Comparison of ENCODE assay signal across 9 cellular contexts in the genomic region with DNA sequence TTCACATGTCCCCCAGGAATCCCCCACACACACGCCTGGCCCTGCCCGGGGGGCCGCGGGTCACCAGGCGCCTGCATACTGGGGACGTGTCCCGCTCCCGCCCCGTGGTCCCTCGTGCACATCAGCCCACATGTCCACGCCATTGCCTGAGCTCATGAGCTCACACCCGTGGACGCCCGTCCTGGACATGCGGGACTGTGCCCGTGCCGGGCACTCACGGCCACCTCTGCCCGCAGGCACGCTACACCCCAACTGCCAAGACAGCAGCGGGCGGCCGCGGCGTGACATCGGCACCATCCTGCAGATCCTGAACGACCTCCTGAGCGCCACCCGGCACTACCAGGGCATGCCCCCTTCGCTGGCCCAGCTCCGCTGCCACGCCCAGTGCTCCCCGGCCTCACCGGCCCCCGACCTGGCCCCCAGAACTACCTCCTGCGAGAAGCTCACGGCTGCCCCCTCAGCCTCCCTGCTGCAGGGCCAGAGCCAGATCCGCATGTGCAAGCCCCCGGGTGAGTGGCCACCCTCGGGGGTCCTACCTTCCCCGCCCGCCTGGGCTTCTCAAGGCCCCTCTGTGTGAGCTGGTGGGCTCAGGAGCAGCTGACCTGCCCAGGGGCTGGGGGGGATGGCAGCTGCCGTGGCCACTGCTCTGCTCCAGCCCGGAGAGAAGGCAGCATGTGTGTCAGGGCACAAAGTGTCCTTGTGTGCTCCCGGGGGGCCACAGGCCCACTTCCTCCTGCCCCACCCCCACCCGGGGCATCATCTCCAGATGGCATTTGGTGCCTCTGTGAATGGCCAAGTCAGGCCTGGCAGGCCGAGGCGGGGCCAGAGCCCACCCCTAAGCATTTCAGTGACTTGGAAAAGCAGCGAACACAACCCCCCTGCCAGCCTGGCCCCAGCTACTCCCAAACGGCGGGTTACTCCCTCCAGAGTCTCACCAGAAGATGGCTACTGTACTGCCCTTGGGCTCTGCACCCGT. TPM values are rescaled to one million over a fixed set of nuclear protein-coding genes. Genes with fewer than 3 reads are reported as not detected.
A peak's percentile ranks its signal among the peaks of the same experiment; 100 is the strongest.
DNase-seq lines count a peak whose midpoint lies in the region; ATAC-seq and TF ChIP-seq lines count a peak whose summit lies in the region.
"Had no signal": no experiment of that assay in that cellular context is flagged by ENCODE, and none has a peak within 500 bp of the region (broad histone marks: within the 10 kb centered on the region; RNA-seq: fewer than 3 reads in every experiment).

No MANE protein-coding gene starts in this region.

- H3K9me3 ChIP-seq in colonic mucosa (no peaks in the 10 kb centered on the region), transverse colon (no peaks in the 10 kb centered on the region)
- no peaks in the 10 kb centered on the region for H3K9me3 ChIP-seq in naive thymus-derived CD4-positive, alpha-beta T cell (ENCODE audit: control insufficient read depth in 2 of 3, low read length in 3 of 3)

- intact Hi-C loops in colonic mucosa (cut with DNase I) (no loop called here), transverse colon (cut with DNase I; ENCODE audit: low total_unique reads) (no loop called here)
- intact Hi-C loops in naive thymus-derived CD4-positive, alpha-beta T cell (cut with micrococcal nuclease), result no loop called here

- H3K4me1 ChIP-seq in colonic mucosa (peaks cover 30% of the 10 kb centered on the region), transverse colon (peaks cover 44 to 90% (median 82%) of the 10 kb centered on the region in 4 donors)
- peaks cover 45 to 64% of the 10 kb centered on the region in 2 donors for H3K4me1 ChIP-seq in naive thymus-derived CD4-positive, alpha-beta T cell (ENCODE audit: control insufficient read depth in 2 of 2, insufficient read depth in 2 of 2, low read length in 2 of 2)

- in situ Hi-C loops in transverse colon (cut with MboI; ENCODE audit: low pct_ligation_motif_present in 1 of 4, low pct_unique_long_range_greater_than_20kb in 1 of 4, low sequenced_read_pairs in 3 of 4), result no loop called here

- H3K9me3 Mint-ChIP-seq in activated T-cell treated with anti-CD3 and anti-CD28 coated beads, Interleukin-2, amount 50 U/mL, for 24 hours, result no peaks in the 10 kb centered on the region
- peaks cover 0 to 1% (median 0%) of the 10 kb centered on the region in 11 donors for H3K9me3 Mint-ChIP-seq in naive thymus-derived CD4-positive, alpha-beta T cell

- H3K27ac Mint-ChIP-seq in activated T-cell treated with anti-CD3 and anti-CD28 coated beads, Interleukin-2, amount 50 U/mL, for 24 hours, result peak overlapping the region; percentile 90
- peak overlapping the region in 5 of 9 donors; percentile 38 to 87 (median 69) for H3K27ac Mint-ChIP-seq in naive thymus-derived CD4-positive, alpha-beta T cell

- DNase-seq in activated T-cell treated with anti-CD3 and anti-CD28 coated beads, Interleukin-2, amount 50 U/mL, for 24 hours, result no peak
- DNase-seq in activated T-cell treated with anti-CD3 and anti-CD28 coated beads for 4 hours (no peak), colonic mucosa (no peak), transverse colon (peak; percentile 19), NCI-H345 treated with DMSO at 0.1 percent for 48 hours (lab: John Stamatoyannopoulos, UW; ENCODE audit: unreplicated experiment) (no peak), cerebellum (ENCODE audit: low spot score) (no peak)
- DNase-seq in naive thymus-derived CD4-positive, alpha-beta T cell, result no peak
- no peak for DNase-seq in stimulated activated CD8-positive, alpha-beta memory T cell treated with anti-CD3 and anti-CD28 coated beads, Interleukin-4, amount 100 ng/mL, for 48 hours
- DNase-seq: stimulated activated naive CD8-positive, alpha-beta T cell treated with anti-CD3 and anti-CD28 coated beads, Interleukin-15, Interleukin-2, amounts not matched to agents 100 U/mL and 50 U/mL, for 24 hours had no signal

- peak overlapping the region; percentile 99 for H3K27ac ChIP-seq in colonic mucosa
- H3K27ac ChIP-seq in naive thymus-derived CD4-positive, alpha-beta T cell (ENCODE audit: low read depth, low read length), result peak overlapping the region; percentile 93
- H3K27ac ChIP-seq in transverse colon, result peak overlapping the region; percentile 98 to 99 (median 98)

- 86% methylated on average over 45 of the region's 52 CpGs; no CpG with 5 or more reads in 1 of the 2 donors for WGBS in transverse colon (ENCODE audit: low coverage in 1 of 2), 2 donors

- H3K4me1 Mint-ChIP-seq in activated T-cell treated with anti-CD3 and anti-CD28 coated beads, Interleukin-2, amount 50 U/mL, for 24 hours (ENCODE audit: low read depth), result peaks cover 49% of the 10 kb centered on the region
- H3K4me1 Mint-ChIP-seq in naive thymus-derived CD4-positive, alpha-beta T cell, result peaks cover 16 to 51% (median 42%) of the 10 kb centered on the region in 7 donors

- H3K4me3 Mint-ChIP-seq in activated T-cell treated with anti-CD3 and anti-CD28 coated beads, Interleukin-2, amount 50 U/mL, for 24 hours, result peak overlapping the region; percentile 23
- peak overlapping the region in 3 of 10 donors; percentile 37 to 62 (median 48) for H3K4me3 Mint-ChIP-seq in naive thymus-derived CD4-positive, alpha-beta T cell

- CTCF ChIA-PET in naive thymus-derived CD4-positive, alpha-beta T cell (lab: Charles Lee), result interaction anchor here (0.6 to 2.2 kb wide), 3 partner anchors 11 to 12 kb away, joined by 3 to 10 read pairs (median 7); no protein-coding TSS in a partner anchor

- ATAC-seq in naive thymus-derived CD4-positive, alpha-beta T cell, result no peak
- ATAC-seq: stimulated activated naive CD8-positive, alpha-beta T cell treated with anti-CD3 and anti-CD28 coated beads, Interleukin-15, Interleukin-2, amounts not matched to agents 100 U/mL and 50 U/mL, for 24 hours had no signal

- no peaks in the 10 kb centered on the region for H3K27me3 Mint-ChIP-seq in activated T-cell treated with anti-CD3 and anti-CD28 coated beads, Interleukin-2, amount 50 U/mL, for 24 hours
- no peaks in the 10 kb centered on the region for H3K27me3 Mint-ChIP-seq in naive thymus-derived CD4-positive, alpha-beta T cell

- POLR2A ChIA-PET in naive thymus-derived CD4-positive, alpha-beta T cell (lab: Charles Lee), result interaction anchor here (0.7 to 14.9 kb wide), 4 partner anchors 11 to 153 kb away, joined by 3 to 366 read pairs (median 120); partner anchors contain the start of genes ATP5F1D, CIRBP and FAM174C

- no peak for TF ChIP-seq EP300 in transverse colon (IDR thresholded peaks at IDR 0.05; ENCODE audit: low read depth)

- no peaks in the 10 kb centered on the region for H3K27me3 ChIP-seq in colonic mucosa
- H3K27me3 ChIP-seq in naive thymus-derived CD4-positive, alpha-beta T cell (ENCODE audit: control insufficient read depth in 2 of 2, insufficient read depth in 2 of 2, low read length in 2 of 2), result no peaks in the 10 kb centered on the region
- no peaks in the 10 kb centered on the region for H3K27me3 ChIP-seq in transverse colon

- no peak for TF ChIP-seq CTCF in colonic mucosa (IDR thresholded peaks at IDR 0.05)
- TF ChIP-seq CTCF in transverse colon (IDR thresholded peaks at IDR 0.05), result no peak

- H3K4me3 ChIP-seq in colonic mucosa, result no peak overlapping the region
- H3K4me3 ChIP-seq in naive thymus-derived CD4-positive, alpha-beta T cell (ENCODE audit: low read length), result no peak overlapping the region
- H3K4me3 ChIP-seq in transverse colon, result no peak overlapping the region

- peak overlapping the region in 1 of 2 donors; percentile 2 for H3K9ac ChIP-seq in colonic mucosa (ENCODE audit: low read depth in 2 of 2, low read length in 2 of 2)

- H3K36me3 Mint-ChIP-seq in activated T-cell treated with anti-CD3 and anti-CD28 coated beads, Interleukin-2, amount 50 U/mL, for 24 hours (ENCODE audit: low read depth), result peaks cover 70% of the 10 kb centered on the region
- H3K36me3 Mint-ChIP-seq in naive thymus-derived CD4-positive, alpha-beta T cell, result peaks cover 0 to 26% (median 4%) of the 10 kb centered on the region in 5 donors

- TF ChIP-seq POLR2A in transverse colon (IDR thresholded peaks at IDR 0.05), result no peak

- H3K36me3 ChIP-seq in colonic mucosa, result peaks cover 30% of the 10 kb centered on the region
- H3K36me3 ChIP-seq in naive thymus-derived CD4-positive, alpha-beta T cell (ENCODE audit: control insufficient read depth in 2 of 3, insufficient read depth in 3 of 3, low read length in 3 of 3), result peaks cover 19 to 56% (median 29%) of the 10 kb centered on the region in 3 experiments
- H3K36me3 ChIP-seq in transverse colon, result peaks cover 0 to 34% (median 19%) of the 10 kb centered on the region in 4 donors

RNA-seq across cellular contexts. Expression of gene MIDN, which starts 7.1 kb away (rescaled TPM):
- 100 to 1,000 TPM; 172 to 177 TPM for total RNA-seq in colonic mucosa
- 100 to 1,000 TPM in 2 of 5 experiments, 10 to 100 TPM in 3; 22.6 to 310 (median 78.1) TPM for total RNA-seq in naive thymus-derived CD4-positive, alpha-beta T cell
- 1 to 10 TPM; 1.4 to 3.6 TPM for polyA plus RNA-seq in naive thymus-derived CD4-positive, alpha-beta T cell
- total RNA-seq in transverse colon, result 100 to 1,000 TPM in 3 of 4 donors, 10 to 100 TPM in 1; 89.4 to 379 (median 116) TPM
- total RNA-seq in cerebellum, result 13.6 TPM

RNA-seq across cellular contexts. Expression of gene CIRBP, which starts 13.7 kb away (rescaled TPM):
- total RNA-seq in colonic mucosa (100 to 1,000 TPM; 163 to 179 TPM), transverse colon (100 to 1,000 TPM; 431 to 488 (median 460) TPM), cerebellum (328 TPM)
- 100 to 1,000 TPM; 237 to 629 (median 524) TPM for total RNA-seq in naive thymus-derived CD4-positive, alpha-beta T cell
- 100 to 1,000 TPM; 233 to 247 TPM for polyA plus RNA-seq in naive thymus-derived CD4-positive, alpha-beta T cell

RNA-seq across cellular contexts. Expression of gene ATP5F1D, which starts 13.9 kb away (rescaled TPM):
- total RNA-seq in colonic mucosa (100 to 1,000 TPM; 359 to 627 TPM), transverse colon (100 to 1,000 TPM; 157 to 650 (median 240) TPM), cerebellum (10.9 TPM)
- total RNA-seq in naive thymus-derived CD4-positive, alpha-beta T cell, result 100 to 1,000 TPM in 3 of 5 experiments, 10 to 100 TPM in 2; 90.6 to 178 (median 102) TPM
- polyA plus RNA-seq in naive thymus-derived CD4-positive, alpha-beta T cell, result 100 to 1,000 TPM; 209 to 302 TPM

RNA-seq across cellular contexts. Expression of gene CBARP, which starts 17.7 kb away (rescaled TPM):
- total RNA-seq in colonic mucosa (under 1 TPM; 0.22 to 0.48 TPM), transverse colon (1 to 10 TPM in 1 of 4 donors, under 1 TPM in 2, not detected in 1; 0.32 to 5.2 (median 0.68) TPM), cerebellum (5.6 TPM)
- under 1 TPM in 2 of 5 experiments, not detected in 3; 0.15 to 0.27 TPM for total RNA-seq in naive thymus-derived CD4-positive, alpha-beta T cell
- not detected for polyA plus RNA-seq in naive thymus-derived CD4-positive, alpha-beta T cell

RNA-seq across cellular contexts. Expression of gene FAM174C, which starts 19.9 kb away (rescaled TPM):
- 100 to 1,000 TPM in 1 of 2 donors, 10 to 100 TPM in 1; 41.8 to 114 TPM for total RNA-seq in colonic mucosa
- total RNA-seq in naive thymus-derived CD4-positive, alpha-beta T cell, result 10 to 100 TPM; 31.7 to 57.3 (median 47.7) TPM
- 10 to 100 TPM; 75.0 to 78.8 TPM for polyA plus RNA-seq in naive thymus-derived CD4-positive, alpha-beta T cell
- total RNA-seq in transverse colon, result 100 to 1,000 TPM in 2 of 4 donors, 10 to 100 TPM in 2; 72.5 to 116 (median 99.0) TPM
- 7.0 TPM for total RNA-seq in cerebellum
